In genomic region chr5:109755761-109756160, GRCh38 we compare ENCODE assay signal across 1 cellular context.
TF ChIP-seq lines count a peak whose summit lies in the region.

No MANE protein-coding gene starts in this region.

TF ChIP-seq in HepG2, 621 proteins besides CTCF, POLR2A, EP300 and RAD21 (continued from another document):
- TF ChIP-seq ZBTB25 (CRISPR knock-in tag; IDR thresholded peaks at IDR 0.05) (no peak), ZNF576 (CRISPR knock-in tag; IDR thresholded peaks at IDR 0.05) (no peak), DPF2 (CRISPR knock-in tag; IDR thresholded peaks at IDR 0.05; ENCODE audit: borderline replicate concordance, low read depth) (no peak), CHCHD3 (CRISPR knock-in tag; IDR thresholded peaks at IDR 0.05) (no peak)
- TF ChIP-seq, protein P1, sequence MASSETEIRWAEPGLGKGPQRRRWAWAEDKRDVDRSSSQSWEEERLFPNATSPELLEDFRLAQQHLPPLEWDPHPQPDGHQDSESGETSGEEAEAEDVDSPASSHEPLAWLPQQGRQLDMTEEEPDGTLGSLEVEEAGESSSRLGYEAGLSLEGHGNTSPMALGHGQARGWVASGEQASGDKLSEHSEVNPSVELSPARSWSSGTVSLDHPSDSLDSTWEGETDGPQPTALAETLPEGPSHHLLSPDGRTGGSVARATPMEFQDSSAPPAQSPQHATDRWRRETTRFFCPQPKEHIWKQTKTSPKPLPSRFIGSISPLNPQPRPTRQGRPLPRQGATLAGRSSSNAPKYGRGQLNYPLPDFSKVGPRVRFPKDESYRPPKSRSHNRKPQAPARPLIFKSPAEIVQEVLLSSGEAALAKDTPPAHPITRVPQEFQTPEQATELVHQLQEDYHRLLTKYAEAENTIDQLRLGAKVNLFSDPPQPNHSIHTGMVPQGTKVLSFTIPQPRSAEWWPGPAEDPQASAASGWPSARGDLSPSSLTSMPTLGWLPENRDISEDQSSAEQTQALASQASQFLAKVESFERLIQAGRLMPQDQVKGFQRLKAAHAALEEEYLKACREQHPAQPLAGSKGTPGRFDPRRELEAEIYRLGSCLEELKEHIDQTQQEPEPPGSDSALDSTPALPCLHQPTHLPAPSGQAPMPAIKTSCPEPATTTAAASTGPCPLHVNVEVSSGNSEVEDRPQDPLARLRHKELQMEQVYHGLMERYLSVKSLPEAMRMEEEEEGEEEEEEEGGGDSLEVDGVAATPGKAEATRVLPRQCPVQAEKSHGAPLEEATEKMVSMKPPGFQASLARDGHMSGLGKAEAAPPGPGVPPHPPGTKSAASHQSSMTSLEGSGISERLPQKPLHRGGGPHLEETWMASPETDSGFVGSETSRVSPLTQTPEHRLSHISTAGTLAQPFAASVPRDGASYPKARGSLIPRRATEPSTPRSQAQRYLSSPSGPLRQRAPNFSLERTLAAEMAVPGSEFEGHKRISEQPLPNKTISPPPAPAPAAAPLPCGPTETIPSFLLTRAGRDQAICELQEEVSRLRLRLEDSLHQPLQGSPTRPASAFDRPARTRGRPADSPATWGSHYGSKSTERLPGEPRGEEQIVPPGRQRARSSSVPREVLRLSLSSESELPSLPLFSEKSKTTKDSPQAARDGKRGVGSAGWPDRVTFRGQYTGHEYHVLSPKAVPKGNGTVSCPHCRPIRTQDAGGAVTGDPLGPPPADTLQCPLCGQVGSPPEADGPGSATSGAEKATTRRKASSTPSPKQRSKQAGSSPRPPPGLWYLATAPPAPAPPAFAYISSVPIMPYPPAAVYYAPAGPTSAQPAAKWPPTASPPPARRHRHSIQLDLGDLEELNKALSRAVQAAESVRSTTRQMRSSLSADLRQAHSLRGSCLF (CRISPR knock-in tag; IDR thresholded peaks at IDR 0.05; ENCODE audit: borderline replicate concordance): no peak
